Comparison of ENCODE assay signal across 8 cellular contexts in genomic region chr17:1109606-1110523, GRCh38.
DNase-seq lines count a peak whose midpoint lies in the region; ATAC-seq and TF ChIP-seq lines count a peak whose summit lies in the region.

No MANE protein-coding gene starts in this region.

- peaks cover 16% of the 10 kb centered on the region for H3K9me1 ChIP-seq in IMR-90 (ENCODE audit: insufficient read depth, low read length)

- H4K8ac ChIP-seq in IMR-90 (ENCODE audit: low read depth in 2 of 2, low read length in 2 of 2), result peak overlapping the region; percentile 43 to 80

- H3K27me3 ChIP-seq in IMR-90 (ENCODE audit: control insufficient read depth, insufficient read depth, low read length) (no peaks in the 10 kb centered on the region), heart right ventricle (no peaks in the 10 kb centered on the region)

- H3K18ac ChIP-seq in IMR-90 (ENCODE audit: low read depth, low read length), result peak overlapping the region; percentile 40; the same call in 1 of the 2 replicates

- H3K4me3 ChIP-seq in IMR-90 (ENCODE audit: insufficient read depth, low read depth, low read length) (peak overlapping the region; percentile 60), heart right ventricle (peak overlapping the region; percentile 45 to 92 (median 74))

- H3K9me3 ChIP-seq in IMR-90 (ENCODE audit: control insufficient read depth, insufficient read depth, low read length), result no peaks in the 10 kb centered on the region
- H3K9me3 ChIP-seq in heart right ventricle, result no peaks in the 10 kb centered on the region

- peak overlapping the region; percentile 43 for H3K14ac ChIP-seq in IMR-90 (replicated peaks; ENCODE audit: low read depth, low read length)

- CTCF ChIA-PET in IMR-90 (lab: Yijun Ruan, JAX), result no interaction called here

- H2BK15ac ChIP-seq in IMR-90 (ENCODE audit: low read depth, low read length), result peak overlapping the region; percentile 77; the same call in 1 of the 3 replicates

- H4K20me1 ChIP-seq in IMR-90 (ENCODE audit: insufficient read depth, low read length), result peaks cover 18% of the 10 kb centered on the region

- H2BK20ac ChIP-seq in IMR-90 (ENCODE audit: low read depth, low read length), result peak overlapping the region; percentile 48; the same call in 1 of the 2 replicates

- H3K9ac ChIP-seq in IMR-90 (ENCODE audit: low read depth, low read length), result peak overlapping the region; percentile 84

- ATAC-seq in IMR-90 (ENCODE audit: low read depth) (peak; percentile 40), heart right ventricle (peak in 6 of 8 donors; percentile 2 to 13 (median 4)), GM21423 (IDR thresholded peaks at IDR 0.05; ENCODE audit: unreplicated experiment) (no peak)

- dilution Hi-C loops in IMR-90 (cut with HindIII; ENCODE audit: low sequenced_read_pairs, unreplicated experiment), result no loop called here

- H2AK5ac ChIP-seq in IMR-90 (ENCODE audit: low read depth, low read length), result peak overlapping the region; percentile 96

- in situ Hi-C loops in IMR-90 (cut with MboI; ENCODE audit: low sequenced_read_pairs), result no loop called here

- POLR2A ChIA-PET in IMR-90 (lab: Charles Lee; ENCODE audit: unreplicated experiment), result no interaction called here

- DNase-seq in DMS 273 (lab: John Stamatoyannopoulos, UW; ENCODE audit: unreplicated experiment) (peak; percentile 71), DMS 273 treated with DMSO at 0.1 percent for 48 hours (lab: John Stamatoyannopoulos, UW) (no peak), IMR-90 (no peak), activated T-cell treated with anti-CD3 and anti-CD28 coated beads for 48 hours (ENCODE audit: low read depth) (peak; percentile 51), heart right ventricle (peak in 1 of 2 donors; percentile 70), renal cortical epithelial cell (ENCODE audit: low read depth) (peak; percentile 47), hypothalamus (lab: John Stamatoyannopoulos, UW) (no peak)

- WGBS in IMR-90 (ENCODE audit: extremely low coverage in 2 of 2, insufficient read length in 1 of 2), 2 experiments, result 25% methylated on average over 16 of the region's 33 CpGs; no CpG with 5 or more reads in 1 of the 2 experiments
- 14 to 16% methylated on average over 29 to 33 of the region's 33 CpGs for WGBS in heart right ventricle, 2 donors

- no peak; the same call in 1 of the 2 replicates for TF ChIP-seq POLR2A in IMR-90 (IDR thresholded peaks at IDR 0.05; ENCODE audit: low read depth, low read length)

- no TSS peak for BruUV-seq in IMR-90 (replicated peaks; lab: Mats Ljungman, UMichigan)

- H4K5ac ChIP-seq in IMR-90 (ENCODE audit: low read depth, low read length), result peak overlapping the region; percentile 77

- H2BK120ac ChIP-seq in IMR-90 (ENCODE audit: low read depth, low read length), result peak overlapping the region; percentile 92

- peak overlapping the region; percentile 95 for H3K23ac ChIP-seq in IMR-90 (ENCODE audit: low read depth, low read length)

- H3K4ac ChIP-seq in IMR-90 (ENCODE audit: low read depth, low read length), result peak overlapping the region; percentile 87

- H2AK9ac ChIP-seq in IMR-90 (replicated peaks; ENCODE audit: low read depth, low read length, poor library complexity), result peak overlapping the region; percentile 97

- H3K4me2 ChIP-seq in IMR-90 (ENCODE audit: low read depth, low read length), result peak overlapping the region; percentile 81

- peak overlapping the region; percentile 86 for H4K91ac ChIP-seq in IMR-90 (ENCODE audit: insufficient read depth, low read depth, low read length)

- intact Hi-C loops in IMR-90 (cut with micrococcal nuclease), result no loop called here
- intact Hi-C loops in heart right ventricle (cut with DNase I), result loop anchor here in 2 of 10 donors (5.0 kb wide), 2 partner anchors 43 to 53 kb away; no protein-coding TSS in a partner anchor

- TF ChIP-seq RAD21 in IMR-90 (IDR thresholded peaks at IDR 0.05; ENCODE audit: low read length), result no peak

- H3K36me3 ChIP-seq in IMR-90 (ENCODE audit: control insufficient read depth, insufficient read depth, low read length), result peaks cover 3% of the 10 kb centered on the region; the same call in 1 of the 2 replicates
- H3K36me3 ChIP-seq in heart right ventricle, result peaks cover 0 to 4% (median 0%) of the 10 kb centered on the region in 9 donors

- peak overlapping the region; percentile 90 for H2AFZ ChIP-seq in IMR-90 (replicated peaks; ENCODE audit: low read length, poor library complexity)

- H3K27ac ChIP-seq in IMR-90 (ENCODE audit: insufficient read depth, low read length) (peak overlapping the region; percentile 91), heart right ventricle (peak overlapping the region; percentile 93 to 98 (median 97))

- H3K56ac ChIP-seq in IMR-90 (ENCODE audit: extremely low read depth, insufficient read depth, low read length), result no peak overlapping the region

- no peak for TF ChIP-seq CTCF in IMR-90 (conservative IDR thresholded peaks at IDR 0.05; ENCODE audit: low read depth, low read length)
- peak in 3 of 9 donors; percentile 14 to 28 (median 16) for TF ChIP-seq CTCF in heart right ventricle (IDR thresholded peaks at IDR 0.05)

- H3K4me1 ChIP-seq in IMR-90 (ENCODE audit: control insufficient read depth, insufficient read depth, low read length) (peaks cover 30% of the 10 kb centered on the region), heart right ventricle (peaks cover 30 to 89% (median 71%) of the 10 kb centered on the region in 9 donors)

- peak overlapping the region; percentile 88 for H2BK5ac ChIP-seq in IMR-90 (ENCODE audit: low read depth, low read length, poor library complexity, severe bottlenecking)

- peaks cover 9 to 67% of the 10 kb centered on the region in 2 experiments for H3K79me1 ChIP-seq in IMR-90 (ENCODE audit: low read depth in 1 of 2, low read length in 2 of 2)

TF ChIP-seq in IMR-90, 13 proteins besides CTCF, POLR2A, EP300 and RAD21:
- no peak for TF ChIP-seq MXI1 (IDR thresholded peaks at IDR 0.05; ENCODE audit: borderline replicate concordance, low read depth, low read length)
- TF ChIP-seq SMC3 (IDR thresholded peaks at IDR 0.05; ENCODE audit: low read depth, low read length), result no peak
- 0 out of 2 replicates have a peak, but pooled peaks have one; percentile 3 for TF ChIP-seq MAZ (IDR thresholded peaks at IDR 0.05; ENCODE audit: borderline replicate concordance, low read depth, low read length)

Comparison
In these comparisons a context has a peak if more than half of its experiments do, and no peak if none do; other contexts are left out.
1. DNase-seq: peak in DMS 273 (single experiment), activated T-cell treated with anti-CD3 and anti-CD28 coated beads for 48 hours (single experiment) and renal cortical epithelial cell (single experiment); none in DMS 273 treated with DMSO at 0.1 percent for 48 hours (single experiment), IMR-90 (single experiment) and hypothalamus (0 of 51).